In the genomic region with DNA sequence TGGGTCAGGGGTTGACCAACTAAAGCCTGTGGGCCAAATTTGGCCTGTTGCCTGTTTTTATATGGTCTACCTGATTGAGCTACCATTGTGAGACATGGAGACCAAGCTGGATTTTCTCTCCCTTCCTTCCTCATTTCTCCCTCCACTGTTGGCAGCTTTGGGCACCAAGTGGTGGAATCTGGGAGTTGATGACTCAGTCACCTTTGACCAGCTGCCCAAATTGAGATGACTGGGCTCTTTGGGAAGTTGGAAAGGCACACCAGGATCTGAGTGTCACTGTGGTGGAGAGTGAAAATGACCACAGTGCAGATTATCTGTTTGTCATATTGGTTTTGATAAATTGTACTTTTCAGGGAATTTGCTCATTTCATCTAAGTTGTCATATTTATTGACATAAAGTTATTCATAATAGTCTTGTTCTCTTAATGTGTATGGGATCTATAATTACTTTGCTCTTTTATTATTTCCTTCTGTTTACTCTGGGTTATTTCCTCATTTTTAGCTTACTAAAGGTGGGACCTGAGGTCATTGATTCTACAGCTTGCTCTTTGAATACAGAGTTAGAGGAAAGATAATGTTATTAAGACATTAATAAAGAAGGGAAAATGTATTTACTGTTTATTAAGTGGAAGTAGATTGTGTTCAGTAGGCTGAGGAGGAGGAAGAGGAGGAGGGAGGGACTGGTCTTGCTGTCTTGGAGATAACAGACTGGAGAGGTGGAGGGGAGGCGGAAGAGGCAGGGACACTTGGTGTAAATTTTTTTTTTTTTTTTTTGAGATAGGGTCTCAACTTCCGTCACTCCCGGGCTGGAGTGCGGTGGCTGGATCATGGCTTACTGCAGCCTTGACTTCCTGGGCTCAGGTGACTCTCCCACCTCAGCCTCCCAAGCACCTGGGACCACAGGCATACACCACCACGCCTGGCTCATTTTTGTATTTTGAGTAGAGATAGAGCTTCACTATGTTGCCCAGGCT, we compare ENCODE assay signal across 1 cellular context.
TF ChIP-seq lines count a peak whose summit lies in the region.

No MANE protein-coding gene starts in this region.

TF ChIP-seq in H1, 55 proteins besides CTCF, POLR2A, EP300 and RAD21:
- no peak for TF ChIP-seq POLR2AphosphoS5 (IDR thresholded peaks at IDR 0.05; ENCODE audit: low read depth, low read length)
- TF ChIP-seq SP4 (IDR thresholded peaks at IDR 0.05; ENCODE audit: low read length), result no peak
